8 cellular contexts compared by ENCODE assay signal in the genomic region with DNA sequence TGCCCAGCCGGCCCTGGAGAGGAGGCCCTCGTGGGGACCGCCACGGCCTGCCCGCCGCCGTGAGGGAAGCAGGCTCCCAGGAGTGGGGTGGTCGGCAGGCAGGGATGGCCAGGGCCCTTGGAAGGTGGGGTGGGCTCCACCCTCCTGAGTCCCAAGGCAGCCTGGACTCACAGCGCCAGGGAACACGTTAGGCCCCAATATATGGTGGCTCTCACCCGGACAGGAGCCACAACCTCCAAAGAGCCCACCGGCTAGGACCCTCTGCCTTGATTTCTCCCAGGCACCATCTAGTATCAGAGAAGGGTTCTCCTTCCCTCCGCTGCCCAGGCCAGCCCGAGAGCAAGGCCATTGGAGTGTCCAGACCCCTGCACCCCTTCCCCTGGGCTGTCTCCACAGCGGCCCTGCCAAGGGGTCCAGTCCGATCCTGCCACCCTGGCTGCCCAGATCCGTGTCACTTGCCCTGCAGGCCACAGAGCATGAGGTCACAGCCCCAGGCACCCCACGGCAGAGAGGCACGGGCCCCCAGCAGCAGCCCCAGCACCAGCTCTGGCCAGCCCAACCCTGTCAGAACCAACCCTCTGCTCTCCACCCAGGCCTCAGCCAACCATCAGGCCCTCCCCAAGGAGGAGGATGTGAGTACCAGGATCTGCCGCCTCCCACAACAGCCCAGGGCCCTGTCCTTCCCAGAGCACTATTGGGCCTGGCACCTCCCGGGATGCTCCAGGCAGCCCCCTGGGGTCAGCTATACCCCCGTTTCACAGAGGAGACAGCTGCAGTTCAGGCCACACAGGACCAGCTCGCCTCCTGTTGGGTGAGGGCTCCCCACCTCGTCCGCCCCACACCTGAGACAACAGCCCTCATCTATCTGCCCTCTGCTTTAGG. TPM values are rescaled to one million over a fixed set of nuclear protein-coding genes. Genes with fewer than 3 reads are reported as not detected.
A peak's percentile ranks its signal among the peaks of the same experiment; 100 is the strongest.
DNase-seq lines count a peak whose midpoint lies in the region; ATAC-seq, FAIRE-seq and TF ChIP-seq lines count a peak whose summit lies in the region.

No MANE protein-coding gene starts in this region.

- H3K36me3 ChIP-seq in BJ (ENCODE audit: control insufficient read depth, insufficient read depth, low read length): peaks cover 1% of the 10 kb centered on the region; the same call in 1 of the 2 replicates
- no peaks in the 10 kb centered on the region for H3K36me3 ChIP-seq in naive thymus-derived CD4-positive, alpha-beta T cell (ENCODE audit: control insufficient read depth in 2 of 3, insufficient read depth in 3 of 3, low read length in 3 of 3)

- H3K27ac Mint-ChIP-seq in naive thymus-derived CD4-positive, alpha-beta T cell: peak overlapping the region in 8 of 9 donors; percentile 46 to 94 (median 86)

- H3K4me1 Mint-ChIP-seq in naive thymus-derived CD4-positive, alpha-beta T cell: peaks cover 24 to 52% (median 36%) of the 10 kb centered on the region in 7 donors

- TF ChIP-seq CTCF in BJ (IDR thresholded peaks at IDR 0.05; ENCODE audit: insufficient read depth, low read depth, low read length): no peak
- no peak for TF ChIP-seq CTCF in D721Med (IDR thresholded peaks at IDR 0.05; ENCODE audit: insufficient read depth, missing control alignments)

- no peaks in the 10 kb centered on the region for H3K9me3 ChIP-seq in naive thymus-derived CD4-positive, alpha-beta T cell (ENCODE audit: control insufficient read depth in 2 of 3, low read length in 3 of 3)

- peaks cover 43 to 52% of the 10 kb centered on the region in 2 donors for H3K4me1 ChIP-seq in naive thymus-derived CD4-positive, alpha-beta T cell (ENCODE audit: control insufficient read depth in 2 of 2, insufficient read depth in 2 of 2, low read length in 2 of 2)

- peak overlapping the region; percentile 59 to 86 (median 76) for H3K4me3 Mint-ChIP-seq in naive thymus-derived CD4-positive, alpha-beta T cell

- H3K9me3 Mint-ChIP-seq in naive thymus-derived CD4-positive, alpha-beta T cell: no peaks in the 10 kb centered on the region

- peak overlapping the region; percentile 54 for H3K27ac ChIP-seq in cingulate gyrus (ENCODE audit: low read depth, low read length)
- H3K27ac ChIP-seq in naive thymus-derived CD4-positive, alpha-beta T cell (ENCODE audit: low read depth, low read length): peak overlapping the region; percentile 58

- no peak for ATAC-seq in naive thymus-derived CD4-positive, alpha-beta T cell
- ATAC-seq in HG02798 (IDR thresholded peaks at IDR 0.05; ENCODE audit: poor library complexity, unreplicated experiment): no peak
- no peak for ATAC-seq in activated CD4-positive, CD25-positive, alpha-beta regulatory T cell treated with anti-CD3 and anti-CD28 coated beads, Interleukin-2, amount 50 U/mL, for 24 hours

- no peak for FAIRE-seq in D721Med (lab: Jason Lieb, UNC)

- POLR2A ChIA-PET in BJ (lab: Charles Lee): interaction anchor here (0.6 to 0.7 kb wide), 3 partner anchors 72 to 251 kb away, joined by 3 to 18 read pairs (median 14); no protein-coding TSS in a partner anchor
- POLR2A ChIA-PET in naive thymus-derived CD4-positive, alpha-beta T cell (lab: Charles Lee): interaction anchor here (0.8 to 3.2 kb wide), 6 partner anchors 26 to 126 kb away, joined by 3 to 13 read pairs (median 8); no protein-coding TSS in a partner anchor

- intact Hi-C loops in naive thymus-derived CD4-positive, alpha-beta T cell (cut with micrococcal nuclease): loop anchor here (1.0 to 10.0 kb wide), 9 partner anchors 9 to 307 kb away; a partner anchor contains a TSS

- H3K27me3 ChIP-seq in BJ (ENCODE audit: control insufficient read depth, insufficient read depth, low read length): no peaks in the 10 kb centered on the region
- H3K27me3 ChIP-seq in naive thymus-derived CD4-positive, alpha-beta T cell (ENCODE audit: control insufficient read depth in 2 of 2, insufficient read depth in 2 of 2, low read length in 2 of 2): no peaks in the 10 kb centered on the region

- H3K36me3 Mint-ChIP-seq in naive thymus-derived CD4-positive, alpha-beta T cell: peaks cover 0 to 11% (median 4%) of the 10 kb centered on the region in 5 donors

- CTCF ChIA-PET in BJ (lab: Yijun Ruan, JAX): interaction anchor here (0.6 to 2.1 kb wide), 6 partner anchors 9 to 288 kb away, joined by 3 to 5 read pairs (median 4); no protein-coding TSS in a partner anchor
- CTCF ChIA-PET in naive thymus-derived CD4-positive, alpha-beta T cell (lab: Charles Lee): interaction anchor here (0.5 kb wide), 1 partner anchor 25 kb away, joined by 3 read pairs; no protein-coding TSS in a partner anchor

- no peaks in the 10 kb centered on the region for H3K27me3 Mint-ChIP-seq in naive thymus-derived CD4-positive, alpha-beta T cell

- H3K4me3 ChIP-seq in BJ (ENCODE audit: low read depth, low read length): peak overlapping the region; percentile 68
- peak overlapping the region; percentile 50 for H3K4me3 ChIP-seq in naive thymus-derived CD4-positive, alpha-beta T cell (ENCODE audit: low read length)

- no peak for DNase-seq in BJ (ENCODE audit: low read depth)
- peak; percentile 32 for DNase-seq in HPDE6-E6E7 (ENCODE audit: extremely low spot score)
- DNase-seq in naive thymus-derived CD4-positive, alpha-beta T cell: peak in 1 of 9 donors; percentile 28
- no peak for DNase-seq in inferior parietal cortex (ENCODE audit: extremely low spot score)
- no peak for DNase-seq in D721Med (ENCODE audit: insufficient read length, low spot score)

RNA-seq across cellular contexts. Expression of a gene that starts 1.1 kb away (rescaled TPM):
- 4.0 and 4.3 TPM in 2 replicates for polyA plus RNA-seq in BJ (2011; rRNA removed)
- 3.1 and 4.1 TPM in 2 replicates for polyA minus RNA-seq in BJ (2011; rRNA and poly(A)+ RNA removed)
- 10 to 100 TPM; 25.6 to 45.9 (median 37.5) TPM for total RNA-seq in naive thymus-derived CD4-positive, alpha-beta T cell
- 1 to 10 TPM; 1.2 to 2.5 TPM for polyA plus RNA-seq in naive thymus-derived CD4-positive, alpha-beta T cell

RNA-seq across cellular contexts. Expression of a gene that starts 16.7 kb away (rescaled TPM):
- polyA plus RNA-seq in BJ (2011; rRNA removed): 143 and 188 TPM in 2 replicates
- 22.3 and 33.3 TPM in 2 replicates for polyA minus RNA-seq in BJ (2011; rRNA and poly(A)+ RNA removed)
- 10 to 100 TPM; 21.9 to 86.2 (median 26.5) TPM for total RNA-seq in naive thymus-derived CD4-positive, alpha-beta T cell
- polyA plus RNA-seq in naive thymus-derived CD4-positive, alpha-beta T cell: 10 to 100 TPM; 44.1 to 71.7 TPM

RNA-seq across cellular contexts. Expression of a gene that starts 28.1 kb away (rescaled TPM):
- polyA plus RNA-seq in BJ (2011; rRNA removed): 65.2 and 131 TPM in 2 replicates
- polyA minus RNA-seq in BJ (2011; rRNA and poly(A)+ RNA removed): 75.0 and 127 TPM in 2 replicates
- total RNA-seq in naive thymus-derived CD4-positive, alpha-beta T cell: 100 to 1,000 TPM in 1 of 5 experiments, 10 to 100 TPM in 4; 32.2 to 107 (median 89.4) TPM
- polyA plus RNA-seq in naive thymus-derived CD4-positive, alpha-beta T cell: 10 to 100 TPM; 17.0 to 52.4 TPM

RNA-seq across cellular contexts. Expression of a gene that starts 43.4 kb away (rescaled TPM):
- 227 and 290 TPM in 2 replicates for polyA plus RNA-seq in BJ (2011; rRNA removed)
- 83.9 and 109 TPM in 2 replicates for polyA minus RNA-seq in BJ (2011; rRNA and poly(A)+ RNA removed)
- total RNA-seq in naive thymus-derived CD4-positive, alpha-beta T cell: 10 to 100 TPM; 40.2 to 58.1 (median 42.9) TPM
- 10 to 100 TPM; 76.7 to 88.6 TPM for polyA plus RNA-seq in naive thymus-derived CD4-positive, alpha-beta T cell

RNA-seq across cellular contexts. Expression of a gene that starts 48.0 kb away (rescaled TPM):
- polyA plus RNA-seq in BJ (2011; rRNA removed): 14.7 and 23.6 TPM in 2 replicates
- polyA minus RNA-seq in BJ (2011; rRNA and poly(A)+ RNA removed): 8.3 and 11.2 TPM in 2 replicates
- total RNA-seq in naive thymus-derived CD4-positive, alpha-beta T cell: 10 to 100 TPM in 3 of 5 experiments, 1 to 10 TPM in 2; 7.9 to 13.8 (median 11.6) TPM
- 1 to 10 TPM; 7.8 to 7.9 TPM for polyA plus RNA-seq in naive thymus-derived CD4-positive, alpha-beta T cell
